In genomic region chr1:177615251-177615650, GRCh38 we compare ENCODE assay signal across 17 cellular contexts.
"Had no signal": no experiment of that assay in that cellular context is flagged by ENCODE, and none has a peak within 500 bp of the region (broad histone marks: within the 10 kb centered on the region; RNA-seq: fewer than 3 reads in every experiment).

No MANE protein-coding gene starts in this region.

- ATAC-seq: activated naive CD4-positive, alpha-beta T cell treated with anti-CD3 and anti-CD28 coated beads, Interleukin-2, amount 50 U/mL, for 72 hours; effector memory CD8-positive, alpha-beta T cell; gastroesophageal sphincter; heart left ventricle; left lung had no signal

- H3K36me3 ChIP-seq: cardiac muscle cell, gastroesophageal sphincter, heart left ventricle, left lung, tibial nerve, vagina had no signal

- H3K4me3 Mint-ChIP-seq: activated T-helper 1 cell treated with anti-CD3 and anti-CD28 coated beads, Interleukin-12 subunit alpha, Interleukin-12 subunit beta, Interleukin-2, Interleukin-4 antibody, amounts not matched to agents 30 ng/mL and 10 ng/mL and 1 ng/mL, durations not matched to agents 14 hours and 24 hours and 36 hours; effector memory CD8-positive, alpha-beta T cell; stimulated activated naive CD8-positive, alpha-beta T cell treated with anti-CD3 and anti-CD28 coated beads, Interleukin-15, Interleukin-2, amounts not matched to agents 100 ng/mL and 50 ng/mL, for 24 hours had no signal

- H3K36me3 Mint-ChIP-seq: activated naive CD4-positive, alpha-beta T cell treated with anti-CD3 and anti-CD28 coated beads, Interleukin-2, amount 50 U/mL, for 72 hours had no signal

- H3K4me1 ChIP-seq: gastroesophageal sphincter, heart left ventricle, left lung, tibial nerve, vagina had no signal

- H3K27me3 ChIP-seq: cardiac muscle cell, gastroesophageal sphincter, heart left ventricle, left lung, tibial nerve, vagina had no signal

- H3K27ac Mint-ChIP-seq: activated naive CD4-positive, alpha-beta T cell treated with anti-CD3 and anti-CD28 coated beads, Interleukin-2, amount 50 U/mL, for 72 hours; activated T-helper 1 cell treated with anti-CD3 and anti-CD28 coated beads, Interleukin-12 subunit alpha, Interleukin-12 subunit beta, Interleukin-2, Interleukin-4 antibody, amounts not matched to agents 30 ng/mL and 10 ng/mL and 1 ng/mL, durations not matched to agents 14 hours and 24 hours and 36 hours; effector memory CD8-positive, alpha-beta T cell; stimulated activated naive CD8-positive, alpha-beta T cell treated with anti-CD3 and anti-CD28 coated beads, Interleukin-15, Interleukin-2, amounts not matched to agents 100 ng/mL and 50 ng/mL, for 24 hours had no signal

- H3K27ac ChIP-seq: cardiac muscle cell, gastroesophageal sphincter, heart left ventricle, left lung, tibial nerve, vagina had no signal

- H3K27me3 Mint-ChIP-seq: effector memory CD8-positive, alpha-beta T cell; stimulated activated naive CD8-positive, alpha-beta T cell treated with anti-CD3 and anti-CD28 coated beads, Interleukin-15, Interleukin-2, amounts not matched to agents 100 ng/mL and 50 ng/mL, for 24 hours had no signal

- H3K9me3 ChIP-seq: gastroesophageal sphincter, left lung, tibial nerve, vagina had no signal

- H3K9me3 Mint-ChIP-seq: activated T-helper 1 cell treated with anti-CD3 and anti-CD28 coated beads, Interleukin-12 subunit alpha, Interleukin-12 subunit beta, Interleukin-2, Interleukin-4 antibody, amounts not matched to agents 30 ng/mL and 10 ng/mL and 1 ng/mL, durations not matched to agents 14 hours and 24 hours and 36 hours had no signal

- DNase-seq: activated CD4-positive, alpha-beta T cell treated with anti-CD3 and anti-CD28 coated beads, Interleukin-2, amount 50 U/mL, for 4 hours; activated gamma-delta T cell treated with Interleukin-2 at 50 U/mL for 16 hours; activated T-cell treated with anti-CD3 and anti-CD28 coated beads for 4 hours; dermis blood vessel endothelial cell; effector memory CD8-positive, alpha-beta T cell; heart left ventricle; left lung; midbrain; occipital lobe; posterior cingulate gyrus had no signal

- H3K4me3 ChIP-seq: cardiac muscle cell, gastroesophageal sphincter, heart left ventricle, left lung, tibial nerve, vagina had no signal
